8 cellular contexts compared by ENCODE assay signal in the genomic region with DNA sequence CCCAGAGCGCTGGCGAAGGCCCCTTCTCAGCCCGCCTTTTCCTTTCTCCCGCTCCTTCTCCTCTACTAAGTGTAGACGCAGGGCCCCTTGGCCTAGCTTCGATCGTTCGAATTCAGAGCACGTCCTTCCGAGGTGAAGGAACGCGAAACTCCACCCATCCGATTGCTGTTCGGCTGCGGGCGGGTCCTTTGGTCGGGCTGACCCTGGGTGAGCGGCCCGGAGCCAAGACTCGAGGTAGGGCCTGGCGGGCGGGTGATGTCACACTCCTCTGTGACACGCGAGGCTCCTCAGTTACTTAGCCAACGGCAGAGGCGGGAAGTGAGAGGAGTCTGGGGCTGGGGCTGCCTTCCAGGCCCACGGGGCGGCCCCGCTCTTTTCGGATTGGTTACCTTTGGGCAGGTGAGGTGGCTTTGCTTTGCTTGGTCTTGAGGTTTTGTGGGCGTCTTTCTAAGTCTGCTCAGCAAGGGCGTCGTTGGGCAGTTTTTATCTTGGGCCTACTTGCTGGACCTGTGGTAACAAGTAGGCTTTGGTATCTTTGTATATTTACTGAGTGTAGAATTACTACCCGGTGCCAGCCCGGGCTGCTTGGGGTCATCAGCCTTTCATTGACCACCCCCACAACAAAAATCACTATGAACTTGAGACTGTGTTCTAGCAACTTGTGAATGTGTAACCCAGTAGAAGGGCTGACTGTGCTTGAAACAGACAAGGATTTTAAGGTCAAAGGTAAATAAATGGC. TPM values are rescaled to one million over a fixed set of nuclear protein-coding genes. Genes with fewer than 3 reads are reported as not detected.
DNase-seq lines count a peak whose midpoint lies in the region; ATAC-seq and TF ChIP-seq lines count a peak whose summit lies in the region.

No MANE protein-coding gene starts in this region.

- H3K9me3 ChIP-seq in endocrine pancreas (ENCODE audit: control insufficient read depth, low read length), result no peaks in the 10 kb centered on the region
- H3K9me3 ChIP-seq in mononuclear cell (ENCODE audit: low read depth, low read length), result no peaks in the 10 kb centered on the region

- peak overlapping the region; percentile 83 for H3K9ac ChIP-seq in endocrine pancreas (ENCODE audit: control insufficient read depth, insufficient read depth, low read length)

- H3K27me3 ChIP-seq in endocrine pancreas (ENCODE audit: control insufficient read depth, insufficient read depth, low read length), result no peaks in the 10 kb centered on the region
- no peaks in the 10 kb centered on the region for H3K27me3 ChIP-seq in mononuclear cell (ENCODE audit: insufficient read depth, low read length)

- DNase-seq in AG10803 (ENCODE audit: low read depth) (peak; percentile 88), NOMO-1 treated with DMSO at 0.1 percent for 48 hours (lab: John Stamatoyannopoulos, UW; ENCODE audit: unreplicated experiment) (peak; percentile 89)
- peak; percentile 69 for DNase-seq in activated CD8-positive, alpha-beta memory T cell treated with anti-CD3 and anti-CD28 coated beads, Interleukin-2, amount 50 U/mL, for 1 hour (ENCODE audit: extremely low read depth)
- peak; percentile 82 to 86 for DNase-seq in stimulated activated CD8-positive, alpha-beta memory T cell treated with anti-CD3 and anti-CD28 coated beads, Interleukin-2, amount 100 ng/mL, for 48 hours (ENCODE audit: low read depth in 2 of 2)

- no peak for TF ChIP-seq CTCF in AG10803 (conservative IDR thresholded peaks at IDR 0.05; ENCODE audit: low read length)

- ATAC-seq in GM19025 (IDR thresholded peaks at IDR 0.05; ENCODE audit: low read depth, unreplicated experiment), result peak; percentile 43
- ATAC-seq in HG03342 (IDR thresholded peaks at IDR 0.05; ENCODE audit: unreplicated experiment), result peak; percentile 53

- H3K4me3 ChIP-seq in AG10803 (ENCODE audit: low read length) (peak overlapping the region; percentile 99), endocrine pancreas (ENCODE audit: control insufficient read depth, insufficient read depth, low read length) (peak overlapping the region; percentile 92), mononuclear cell (ENCODE audit: low read length) (peak overlapping the region; percentile 57)

- peaks cover 15% of the 10 kb centered on the region for H3K4me1 ChIP-seq in endocrine pancreas (ENCODE audit: control insufficient read depth, insufficient read depth, low read length)
- peaks cover 45% of the 10 kb centered on the region for H3K4me1 ChIP-seq in mononuclear cell (ENCODE audit: insufficient read depth, low read length)

- no peaks in the 10 kb centered on the region for H3K36me3 ChIP-seq in endocrine pancreas (ENCODE audit: control insufficient read depth, insufficient read depth, low read length)

RNA-seq across cellular contexts. Expression of gene TMBIM6, which starts 0.7 kb away (rescaled TPM):
- 288 TPM for total RNA-seq in mononuclear cell

RNA-seq across cellular contexts. Expression of gene FMNL3, which starts 34.8 kb away (rescaled TPM):
- 19.8 TPM for total RNA-seq in mononuclear cell

Comparison
In these comparisons a context has a peak if more than half of its experiments do, and no peak if none do; other contexts are left out.
1. Peak in every context shown above with its lines: DNase-seq, ATAC-seq and H3K4me3 ChIP-seq.